In genomic region chr13:48449656-48450055, GRCh38 we compare ENCODE assay signal across 20 cellular contexts. TPM values are rescaled to one million over a fixed set of nuclear protein-coding genes. Genes with fewer than 3 reads are reported as not detected.
A peak's percentile ranks its signal among the peaks of the same experiment; 100 is the strongest.
DNase-seq lines count a peak whose midpoint lies in the region; ATAC-seq and TF ChIP-seq lines count a peak whose summit lies in the region.
"Had no signal": no experiment of that assay in that cellular context is flagged by ENCODE, and none has a peak within 500 bp of the region (broad histone marks: within the 10 kb centered on the region; RNA-seq: fewer than 3 reads in every experiment).

No MANE protein-coding gene starts in this region.

- CTCF ChIA-PET in activated naive CD4-positive, alpha-beta T cell treated with anti-CD3 and anti-CD28 coated beads, Interleukin-2, amount 10 ng/mL, durations not matched to agents 7 days and 5 days (lab: Charles Lee) = no interaction called here
- CTCF ChIA-PET in PC-3 (lab: Charles Lee) (no interaction called here), PC-9 (lab: Charles Lee) (no interaction called here)

- H3K9me2 ChIP-seq in PC-3 (replicated peaks; ENCODE audit: low read length) = no peaks in the 10 kb centered on the region
- no peaks in the 10 kb centered on the region for H3K9me2 ChIP-seq in PC-9 (ENCODE audit: insufficient read depth)

- H3F3A ChIP-seq in PC-3 (ENCODE audit: low read length, unreplicated experiment) (peaks cover 3% of the 10 kb centered on the region), PC-9 (ENCODE audit: insufficient read depth, low read depth) (peaks cover 8% of the 10 kb centered on the region)

- TF ChIP-seq CTCF in PC-3 (conservative IDR thresholded peaks at IDR 0.05; ENCODE audit: low read depth, low read length) (no peak), tibial artery (IDR thresholded peaks at IDR 0.05) (no peak), PC-9 (conservative IDR thresholded peaks at IDR 0.05) (no peak)

- H3K4me1 ChIP-seq in PC-3 (ENCODE audit: insufficient read depth, low read length) = peaks cover 45% of the 10 kb centered on the region
- peaks cover 0 to 42% (median 9%) of the 10 kb centered on the region in 4 donors for H3K4me1 ChIP-seq in tibial artery
- peaks cover 20% of the 10 kb centered on the region for H3K4me1 ChIP-seq in PC-9 (replicated peaks; ENCODE audit: insufficient read depth)
- H3K4me1 ChIP-seq: body of pancreas, gastrocnemius medialis had no signal

- H3K27me3 Mint-ChIP-seq in activated naive CD4-positive, alpha-beta T cell treated with anti-CD3 and anti-CD28 coated beads, Interleukin-2, amount 10 ng/mL, durations not matched to agents 7 days and 5 days = no peaks in the 10 kb centered on the region
- H3K27me3 Mint-ChIP-seq: activated naive CD4-positive, alpha-beta T cell treated with anti-CD3 and anti-CD28 coated beads, Interleukin-2, amount 50 U/mL, for 24 hours had no signal

- peak; percentile 25 for ATAC-seq in PC-3
- ATAC-seq: activated T-cell treated with anti-CD3 and anti-CD28 coated beads, Interleukin-2, amount 50 U/mL, for 4 hours; body of pancreas; gastrocnemius medialis had no signal

- H3K9me3 ChIP-seq in PC-3 (ENCODE audit: low read length) (no peaks in the 10 kb centered on the region), tibial artery (peaks cover 0 to 10% (median 0%) of the 10 kb centered on the region in 3 donors), PC-9 (ENCODE audit: insufficient read depth, low read depth) (peaks cover 8% of the 10 kb centered on the region; the same call in 1 of the 2 replicates)
- H3K9me3 ChIP-seq: body of pancreas, gastrocnemius medialis had no signal

- H2AFZ ChIP-seq in PC-3 (ENCODE audit: low read length) (no peak overlapping the region), PC-9 (no peak overlapping the region)

- peak overlapping the region; percentile 68 for H3K27ac ChIP-seq in PC-3 (ENCODE audit: low read length)
- H3K27ac ChIP-seq in tibial artery = peak overlapping the region; percentile 17 to 32
- no peak overlapping the region for H3K27ac ChIP-seq in PC-9
- H3K27ac ChIP-seq: gastrocnemius medialis had no signal

- H4K20me1 ChIP-seq in PC-3 (ENCODE audit: low read length) (no peaks in the 10 kb centered on the region), PC-9 (ENCODE audit: insufficient read depth) (no peaks in the 10 kb centered on the region)

- H3K9ac ChIP-seq in PC-3 (ENCODE audit: low read length) = peak overlapping the region; percentile 29; the same call in 1 of the 2 replicates

- H3K79me2 ChIP-seq in PC-3 (ENCODE audit: low read length) (no peaks in the 10 kb centered on the region), PC-9 (ENCODE audit: low read depth) (no peaks in the 10 kb centered on the region)

- POLR2A ChIA-PET in PC-3 (lab: Charles Lee; ENCODE audit: unreplicated experiment) = no interaction called here
- POLR2A ChIA-PET in PC-9 (lab: Charles Lee; ENCODE audit: unreplicated experiment) = no interaction called here

- peak overlapping the region; percentile 72 for H3K27ac Mint-ChIP-seq in activated naive CD4-positive, alpha-beta T cell treated with anti-CD3 and anti-CD28 coated beads, Interleukin-2, amount 10 ng/mL, durations not matched to agents 7 days and 5 days
- H3K27ac Mint-ChIP-seq: activated naive CD4-positive, alpha-beta T cell treated with anti-CD3 and anti-CD28 coated beads, Interleukin-2, amount 50 U/mL, for 24 hours had no signal

- peaks cover 56% of the 10 kb centered on the region for H3K36me3 Mint-ChIP-seq in activated naive CD4-positive, alpha-beta T cell treated with anti-CD3 and anti-CD28 coated beads, Interleukin-2, amount 10 ng/mL, durations not matched to agents 7 days and 5 days

- H3K27me3 ChIP-seq in PC-3 (ENCODE audit: low read length) (no peaks in the 10 kb centered on the region), tibial artery (no peaks in the 10 kb centered on the region), PC-9 (ENCODE audit: insufficient read depth, low read depth) (no peaks in the 10 kb centered on the region)
- H3K27me3 ChIP-seq: body of pancreas, gastrocnemius medialis had no signal

- H3K36me3 ChIP-seq in PC-3 (ENCODE audit: low read depth, low read length) (peaks cover 11% of the 10 kb centered on the region), tibial artery (peaks cover 0 to 14% (median 0%) of the 10 kb centered on the region in 3 donors), PC-9 (ENCODE audit: low read depth) (no peaks in the 10 kb centered on the region)

- BruUV-seq in PC-3 (replicated peaks; lab: Mats Ljungman, UMichigan) = no TSS peak
- BruUV-seq in PC-9 (replicated peaks; lab: Mats Ljungman, UMichigan) = no TSS peak

- no peak for DNase-seq in activated naive CD4-positive, alpha-beta T cell treated with anti-CD3 and anti-CD28 coated beads, Interleukin-2, amount 10 ng/mL, durations not matched to agents 7 days and 5 days
- DNase-seq in activated naive CD4-positive, alpha-beta T cell (lab: John Stamatoyannopoulos, UW) = no peak
- DNase-seq in PC-3 (peak; percentile 29), fibroblast of gingiva (ENCODE audit: low read depth) (peak; percentile 61), tibial artery (no peak), PC-9 (no peak), germinal center (ENCODE audit: low spot score) (no peak)
- DNase-seq in effector CD8-positive, alpha-beta T cell (lab: John Stamatoyannopoulos, UW) = no peak
- DNase-seq: activated T-cell treated with anti-CD3 and anti-CD28 coated beads, Interleukin-2, amount 50 U/mL, for 4 hours; body of pancreas; gastrocnemius medialis; midbrain; NCI-H1092 treated with DMSO at 0.1 percent for 48 hours; NCI-H2081; NCI-H446 treated with DMSO at 0.1 percent for 48 hours; RPMI8226; stimulated activated CD4-positive, alpha-beta T cell treated with anti-CD3 and anti-CD28 coated beads, Interleukin-4, amount 100 ng/mL, for 4 hours had no signal

- peaks cover 31% of the 10 kb centered on the region for H3K9me3 Mint-ChIP-seq in activated naive CD4-positive, alpha-beta T cell treated with anti-CD3 and anti-CD28 coated beads, Interleukin-2, amount 10 ng/mL, durations not matched to agents 7 days and 5 days

- H3K4me1 Mint-ChIP-seq in activated naive CD4-positive, alpha-beta T cell treated with anti-CD3 and anti-CD28 coated beads, Interleukin-2, amount 10 ng/mL, durations not matched to agents 7 days and 5 days = peaks cover 50% of the 10 kb centered on the region
- H3K4me1 Mint-ChIP-seq: neural crest cell had no signal

- H3K4me3 ChIP-seq in PC-3 (ENCODE audit: low read length) (no peak overlapping the region), tibial artery (no peak overlapping the region), PC-9 (no peak overlapping the region)
- H3K4me3 ChIP-seq: body of pancreas, gastrocnemius medialis, smooth muscle cell had no signal

- intact Hi-C loops in PC-3 (cut with micrococcal nuclease) = loop anchor here (1.0 to 2.0 kb wide), 3 partner anchors 37 to 49 kb away; partner anchors contain the start of gene LPAR6
- intact Hi-C loops in tibial artery (cut with DNase I; ENCODE audit: low total_unique reads) = no loop called here
- intact Hi-C loops in PC-9 (cut with micrococcal nuclease; ENCODE audit: unreplicated experiment) = no loop called here

- H3K4me2 ChIP-seq in PC-3 (ENCODE audit: low read length) (peak overlapping the region; percentile 73), PC-9 (no peak overlapping the region)
- H3K4me2 ChIP-seq: smooth muscle cell had no signal

- H3K4me3 Mint-ChIP-seq in activated naive CD4-positive, alpha-beta T cell treated with anti-CD3 and anti-CD28 coated beads, Interleukin-2, amount 10 ng/mL, durations not matched to agents 7 days and 5 days = no peak overlapping the region
- H3K4me3 Mint-ChIP-seq: neural crest cell had no signal

RNA-seq across cellular contexts. Expression of gene LPAR6, which starts 36.7 kb away (rescaled TPM):
- total RNA-seq in PC-3 (2014; rRNA removed) (3.6 TPM in 2 replicates), PC-9 (2021) (2.7 TPM in 2 replicates)

Comparison
In these comparisons a context has a peak if more than half of its experiments do, and no peak if none do; other contexts are left out.
1. DNase-seq: peak in PC-3 (single experiment) and fibroblast of gingiva (single experiment); none in activated naive CD4-positive, alpha-beta T cell treated with anti-CD3 and anti-CD28 coated beads, Interleukin-2, amount 10 ng/mL, durations not matched to agents 7 days and 5 days (single experiment), activated naive CD4-positive, alpha-beta T cell (0 of 4), tibial artery (0 of 2), PC-9 (0 of 2), germinal center (single experiment) and effector CD8-positive, alpha-beta T cell (single experiment).